In the genomic region with DNA sequence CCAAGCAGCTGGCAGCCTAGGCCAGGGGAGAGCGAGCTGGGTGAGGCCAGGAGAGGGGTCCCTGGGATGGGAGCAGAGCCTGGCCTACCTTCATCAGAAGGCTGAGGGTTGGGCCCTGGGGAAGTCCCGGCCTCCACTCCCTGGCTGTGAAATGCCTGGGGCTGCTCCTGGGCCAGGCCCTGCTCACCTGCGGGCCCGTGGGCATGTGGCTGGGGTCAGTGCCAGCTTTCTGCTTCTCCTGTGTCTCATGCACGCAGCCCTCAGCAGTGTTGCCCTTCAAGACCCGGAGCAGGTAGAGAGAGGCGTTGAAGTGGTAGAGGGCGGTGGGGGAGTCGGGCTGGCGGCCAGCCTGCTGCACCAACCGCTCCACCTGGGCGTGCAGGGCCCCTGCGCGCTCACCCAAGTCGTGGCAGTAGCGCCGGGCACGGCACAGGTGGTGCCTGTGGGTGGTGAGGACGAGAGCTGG, we compare ENCODE assay signal across 1 cellular context.
TF ChIP-seq lines count a peak whose summit lies in the region.

No MANE protein-coding gene starts in this region.

TF ChIP-seq in K562, 482 proteins besides CTCF, POLR2A, EP300 and RAD21:
- TF ChIP-seq POLR2G (IDR thresholded peaks at IDR 0.05; ENCODE audit: low read depth, low read length), result peak; percentile 42; the same call in 1 of the 2 replicates
- TF ChIP-seq, protein P1, sequence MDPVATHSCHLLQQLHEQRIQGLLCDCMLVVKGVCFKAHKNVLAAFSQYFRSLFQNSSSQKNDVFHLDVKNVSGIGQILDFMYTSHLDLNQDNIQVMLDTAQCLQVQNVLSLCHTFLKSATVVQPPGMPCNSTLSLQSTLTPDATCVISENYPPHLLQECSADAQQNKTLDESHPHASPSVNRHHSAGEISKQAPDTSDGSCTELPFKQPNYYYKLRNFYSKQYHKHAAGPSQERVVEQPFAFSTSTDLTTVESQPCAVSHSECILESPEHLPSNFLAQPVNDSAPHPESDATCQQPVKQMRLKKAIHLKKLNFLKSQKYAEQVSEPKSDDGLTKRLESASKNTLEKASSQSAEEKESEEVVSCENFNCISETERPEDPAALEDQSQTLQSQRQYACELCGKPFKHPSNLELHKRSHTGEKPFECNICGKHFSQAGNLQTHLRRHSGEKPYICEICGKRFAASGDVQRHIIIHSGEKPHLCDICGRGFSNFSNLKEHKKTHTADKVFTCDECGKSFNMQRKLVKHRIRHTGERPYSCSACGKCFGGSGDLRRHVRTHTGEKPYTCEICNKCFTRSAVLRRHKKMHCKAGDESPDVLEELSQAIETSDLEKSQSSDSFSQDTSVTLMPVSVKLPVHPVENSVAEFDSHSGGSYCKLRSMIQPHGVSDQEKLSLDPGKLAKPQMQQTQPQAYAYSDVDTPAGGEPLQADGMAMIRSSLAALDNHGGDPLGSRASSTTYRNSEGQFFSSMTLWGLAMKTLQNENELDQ (CRISPR knock-in tag; IDR thresholded peaks at IDR 0.05; ENCODE audit: borderline replicate concordance), result no peak
- TF ChIP-seq PRPF4 (IDR thresholded peaks at IDR 0.05; ENCODE audit: insufficient read depth, low read depth, low read length, poor library complexity, severe bottlenecking), result no peak
- no peak for TF ChIP-seq CBFA2T3 (IDR thresholded peaks at IDR 0.05)
- no peak for TF ChIP-seq ZEB2 (IDR thresholded peaks at IDR 0.05)
- TF ChIP-seq, protein P2, sequence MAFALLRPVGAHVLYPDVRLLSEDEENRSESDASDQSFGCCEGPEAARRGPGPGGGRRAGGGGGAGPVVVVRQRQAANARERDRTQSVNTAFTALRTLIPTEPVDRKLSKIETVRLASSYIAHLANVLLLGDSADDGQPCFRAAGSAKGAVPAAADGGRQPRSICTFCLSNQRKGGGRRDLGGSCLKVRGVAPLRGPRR (CRISPR knock-in tag; IDR thresholded peaks at IDR 0.05), result no peak
TF ChIP-seq in K562: peak in this region for 1.
